In genomic region chr1:62688687-62689085, GRCh38 we compare ENCODE assay signal across 8 cellular contexts. TPM values are rescaled to one million over a fixed set of nuclear protein-coding genes. Genes with fewer than 3 reads are reported as not detected.
A peak's percentile ranks its signal among the peaks of the same experiment; 100 is the strongest.
DNase-seq lines count a peak whose midpoint lies in the region; ATAC-seq and TF ChIP-seq lines count a peak whose summit lies in the region.

No MANE protein-coding gene starts in this region.

- H3K79me2 ChIP-seq in smooth muscle cell (ENCODE audit: low read depth) = peaks cover 37% of the 10 kb centered on the region

- no CpG with 5 or more reads among the region's 10 CpGs for WGBS in iPS DF 6.9 (ENCODE audit: insufficient coverage, insufficient read length)
- 1% methylated on average over 10 of the region's 10 CpGs for WGBS in smooth muscle cell (ENCODE audit: low lambda C conversion rate)

- H3K4me3 ChIP-seq in WI38 (ENCODE audit: low read depth, low read length) (peak overlapping the region; percentile 85), iPS DF 6.9 (ENCODE audit: low read length) (peak overlapping the region; percentile 86; the same call in 1 of the 2 replicates), smooth muscle cell (peak overlapping the region; percentile 77)

- H3F3A ChIP-seq in smooth muscle cell (ENCODE audit: low read depth) = peaks cover 4% of the 10 kb centered on the region

- H4K20me1 ChIP-seq in smooth muscle cell (ENCODE audit: low read depth) = peaks cover 25% of the 10 kb centered on the region

- H3K27ac ChIP-seq in iPS DF 6.9 (ENCODE audit: low read length) = no peak overlapping the region
- H3K27ac ChIP-seq in smooth muscle cell (ENCODE audit: low read depth) = peak overlapping the region; percentile 93

- peak; percentile 23 for DNase-seq in DMS153 treated with DMSO at 0.1 percent for 48 hours (lab: John Stamatoyannopoulos, UW; ENCODE audit: unreplicated experiment)
- no peak for DNase-seq in DMS153 (lab: John Stamatoyannopoulos, UW)
- DNase-seq in iPS DF 6.9 (ENCODE audit: low read depth, low spot score) = no peak
- no peak for DNase-seq in smooth muscle cell (lab: John Stamatoyannopoulos, UW; ENCODE audit: unreplicated experiment)
- DNase-seq in GM10266 (ENCODE audit: extremely low spot score) = no peak
- no peak for DNase-seq in effector CD8-positive, alpha-beta T cell (lab: John Stamatoyannopoulos, UW)

- ATAC-seq in HG03060 (IDR thresholded peaks at IDR 0.05; ENCODE audit: low read depth, unreplicated experiment) = peak; percentile 0

- peak overlapping the region; percentile 85 for H3K9ac ChIP-seq in smooth muscle cell (ENCODE audit: low read depth)

- H3K27me3 ChIP-seq in iPS DF 6.9 (ENCODE audit: control insufficient read depth, insufficient read depth, low read length) (no peaks in the 10 kb centered on the region), smooth muscle cell (ENCODE audit: low read depth) (no peaks in the 10 kb centered on the region)

- TF ChIP-seq CTCF in WI38 (IDR thresholded peaks at IDR 0.05; ENCODE audit: low read depth, low read length) (no peak), smooth muscle cell (IDR thresholded peaks at IDR 0.05; ENCODE audit: borderline replicate concordance, insufficient read depth, poor library complexity, severe bottlenecking) (no peak), GM10266 (IDR thresholded peaks at IDR 0.05; ENCODE audit: control insufficient read depth, insufficient read depth, low read depth, missing control alignments) (no peak)

- H3K36me3 ChIP-seq in iPS DF 6.9 (ENCODE audit: control insufficient read depth, insufficient read depth, low read length) (no peaks in the 10 kb centered on the region), smooth muscle cell (ENCODE audit: low read depth) (no peaks in the 10 kb centered on the region)

- no peaks in the 10 kb centered on the region for H3K9me3 ChIP-seq in iPS DF 6.9 (ENCODE audit: control insufficient read depth, insufficient read depth, low read length)
- no peaks in the 10 kb centered on the region for H3K9me3 ChIP-seq in smooth muscle cell (replicated peaks; ENCODE audit: low read depth)

- H3K4me1 ChIP-seq in iPS DF 6.9 (ENCODE audit: control insufficient read depth, insufficient read depth, low read length) (no peaks in the 10 kb centered on the region), smooth muscle cell (ENCODE audit: low read depth) (peaks cover 24% of the 10 kb centered on the region)

- peak overlapping the region; percentile 89 for H2AFZ ChIP-seq in smooth muscle cell (ENCODE audit: low read depth)

- peak overlapping the region; percentile 87 for H3K4me2 ChIP-seq in smooth muscle cell

RNA-seq across cellular contexts. Expression of gene DOCK7, which starts 0.5 kb away (rescaled TPM):
- 57.1 and 81.3 TPM in 2 replicates for total RNA-seq in smooth muscle cell
- polyA plus RNA-seq in smooth muscle cell = 19.6 and 25.4 TPM in 2 replicates
